Comparison of ENCODE assay signal across 8 cellular contexts in the genomic region with DNA sequence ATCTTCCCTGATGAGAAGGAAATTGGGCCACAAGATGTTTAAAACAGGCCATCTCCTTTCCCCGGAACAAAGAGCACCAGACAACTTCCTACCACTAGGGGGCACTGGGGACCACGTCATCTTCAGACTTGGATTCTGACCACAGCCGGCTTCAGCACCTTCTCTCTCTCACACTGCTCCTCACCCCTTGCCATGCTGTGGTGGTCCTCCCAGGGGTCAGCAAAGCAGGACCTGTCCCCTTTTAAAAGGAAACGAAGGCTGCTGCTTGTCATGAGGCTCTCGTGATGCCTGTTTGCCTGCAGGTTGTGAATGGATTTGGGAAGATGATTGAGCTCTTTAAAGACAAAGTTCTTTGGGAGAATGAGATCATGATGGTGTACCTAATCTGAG. TPM values are rescaled to one million over a fixed set of nuclear protein-coding genes. Genes with fewer than 3 reads are reported as not detected.
A peak's percentile ranks its signal among the peaks of the same experiment; 100 is the strongest.
DNase-seq lines count a peak whose midpoint lies in the region; ATAC-seq and TF ChIP-seq lines count a peak whose summit lies in the region.

No MANE protein-coding gene starts in this region.

- peaks cover 62% of the 10 kb centered on the region for H3K36me3 ChIP-seq in KOPT-K1 (ENCODE audit: insufficient read depth, low read length)

- POLR2A ChIA-PET in RWPE1 (lab: Yijun Ruan, JAX; ENCODE audit: low non-redundant PET) = no interaction called here

- peak overlapping the region; percentile 99 for H3K27ac ChIP-seq in KOPT-K1 (ENCODE audit: low read depth, low read length, poor library complexity, severe bottlenecking)
- 0 out of 2 replicates have a peak overlapping the region, but pooled peaks have one; percentile 15 for H3K27ac ChIP-seq in RWPE1
- no peak overlapping the region for H3K27ac ChIP-seq in foreskin keratinocyte
- peak overlapping the region; percentile 19 for H3K27ac ChIP-seq in substantia nigra (ENCODE audit: low read depth, low read length, poor library complexity, severe bottlenecking)

- CTCF ChIA-PET in RWPE1 (lab: Yijun Ruan, JAX) = interaction anchor here (0.6 to 1.3 kb wide), 5 partner anchors 79 to 262 kb away, joined by 3 to 11 read pairs (median 5); no protein-coding TSS in a partner anchor

- H3K9me3 Mint-ChIP-seq in activated T-helper 2 cell treated with anti-CD3 and anti-CD28 coated beads, Interferon-gamma antibody, Interleukin-2, Interleukin-4, amounts not matched to agents 10 μg/mL and 5 μg/mL and 100 μg/mL, durations not matched to agents 14 hours and 24 hours and 36 hours = peaks cover 2% of the 10 kb centered on the region

- no peaks in the 10 kb centered on the region for H3K9me3 ChIP-seq in KOPT-K1 (ENCODE audit: insufficient read depth, low read length, poor library complexity, severe bottlenecking)

- H3K4me3 Mint-ChIP-seq in activated T-helper 2 cell treated with anti-CD3 and anti-CD28 coated beads, Interferon-gamma antibody, Interleukin-2, Interleukin-4, amounts not matched to agents 10 μg/mL and 5 μg/mL and 100 μg/mL, durations not matched to agents 14 hours and 24 hours and 36 hours (ENCODE audit: low read depth) = no peak overlapping the region

- H3K4me1 Mint-ChIP-seq in activated T-helper 2 cell treated with anti-CD3 and anti-CD28 coated beads, Interferon-gamma antibody, Interleukin-2, Interleukin-4, amounts not matched to agents 10 μg/mL and 5 μg/mL and 100 μg/mL, durations not matched to agents 14 hours and 24 hours and 36 hours (ENCODE audit: low read depth) = peaks cover 10% of the 10 kb centered on the region

- DNase-seq in AG20443 (ENCODE audit: low spot score) (peak; percentile 91), RWPE1 (ENCODE audit: low spot score) (peak; percentile 66), foreskin keratinocyte (peak; percentile 35 to 68), nucleus accumbens (lab: John Stamatoyannopoulos, UW) (peak in 52 of 56 donors; percentile 9 to 90 (median 61)), substantia nigra (lab: John Stamatoyannopoulos, UW) (peak in 44 of 49 donors; percentile 17 to 85 (median 68))
- DNase-seq in activated T-helper 2 cell treated with anti-CD3 and anti-CD28 coated beads, Interferon-gamma antibody, Interleukin-2, Interleukin-4, amounts not matched to agents 10 μg/mL and 5 μg/mL and 100 μg/mL, durations not matched to agents 14 hours and 24 hours and 36 hours (ENCODE audit: low spot score) = peak; percentile 77

- no peaks in the 10 kb centered on the region for H3K27me3 ChIP-seq in foreskin keratinocyte

- intact Hi-C loops in activated T-helper 2 cell treated with anti-CD3 and anti-CD28 coated beads, Interferon-gamma antibody, Interleukin-2, Interleukin-4, amounts not matched to agents 10 μg/mL and 5 μg/mL and 100 μg/mL, durations not matched to agents 14 hours and 24 hours and 36 hours (cut with micrococcal nuclease) = loop anchor here (1.0 to 5.0 kb wide), 3 partner anchors 48 to 233 kb away; a partner anchor contains a TSS

- peaks cover 16% of the 10 kb centered on the region for H3K4me1 ChIP-seq in foreskin keratinocyte

- H3K36me3 Mint-ChIP-seq in activated T-helper 2 cell treated with anti-CD3 and anti-CD28 coated beads, Interferon-gamma antibody, Interleukin-2, Interleukin-4, amounts not matched to agents 10 μg/mL and 5 μg/mL and 100 μg/mL, durations not matched to agents 14 hours and 24 hours and 36 hours (ENCODE audit: low read depth) = peaks cover 31% of the 10 kb centered on the region

- ATAC-seq in GM19043 (IDR thresholded peaks at IDR 0.05; ENCODE audit: low read depth, unreplicated experiment) (peak; percentile 63), foreskin keratinocyte (peak; percentile 41)

- H3K27ac Mint-ChIP-seq in activated T-helper 2 cell treated with anti-CD3 and anti-CD28 coated beads, Interferon-gamma antibody, Interleukin-2, Interleukin-4, amounts not matched to agents 10 μg/mL and 5 μg/mL and 100 μg/mL, durations not matched to agents 14 hours and 24 hours and 36 hours = no peak overlapping the region

- TF ChIP-seq CTCF in RWPE1 (conservative IDR thresholded peaks at IDR 0.05; ENCODE audit: low read depth) (peak; percentile 88), foreskin keratinocyte (conservative IDR thresholded peaks at IDR 0.05) (peak; percentile 92)

- no peaks in the 10 kb centered on the region for H3K27me3 Mint-ChIP-seq in activated T-helper 2 cell treated with anti-CD3 and anti-CD28 coated beads, Interferon-gamma antibody, Interleukin-2, Interleukin-4, amounts not matched to agents 10 μg/mL and 5 μg/mL and 100 μg/mL, durations not matched to agents 14 hours and 24 hours and 36 hours (ENCODE audit: low read depth)

RNA-seq across cellular contexts. Expression of a gene that starts 16.2 kb away (rescaled TPM):
- total RNA-seq in activated T-helper 2 cell treated with anti-CD3 and anti-CD28 coated beads, Interferon-gamma antibody, Interleukin-2, Interleukin-4, amounts not matched to agents 10 μg/mL and 5 μg/mL and 100 μg/mL, durations not matched to agents 14 hours and 24 hours and 36 hours = 36.4 and 38.8 TPM in 2 replicates
- total RNA-seq in foreskin keratinocyte = 30.1 and 36.0 TPM in 2 replicates
- polyA plus RNA-seq in foreskin keratinocyte = 27.9 and 34.1 TPM in 2 replicates

RNA-seq across cellular contexts. Expression of a gene that starts 47.0 kb away (rescaled TPM):
- total RNA-seq in activated T-helper 2 cell treated with anti-CD3 and anti-CD28 coated beads, Interferon-gamma antibody, Interleukin-2, Interleukin-4, amounts not matched to agents 10 μg/mL and 5 μg/mL and 100 μg/mL, durations not matched to agents 14 hours and 24 hours and 36 hours = 30.6 and 31.7 TPM in 2 replicates
- total RNA-seq in foreskin keratinocyte = 10.1 and 12.4 TPM in 2 replicates
- polyA plus RNA-seq in foreskin keratinocyte = 17.9 and 18.2 TPM in 2 replicates
